Comparison of ENCODE assay signal across 11 cellular contexts in genomic region chr1:172145656-172146055, GRCh38.
DNase-seq lines count a peak whose midpoint lies in the region; ATAC-seq and TF ChIP-seq lines count a peak whose summit lies in the region.
"Had no signal": no experiment of that assay in that cellular context is flagged by ENCODE, and none has a peak within 500 bp of the region (broad histone marks: within the 10 kb centered on the region; RNA-seq: fewer than 3 reads in every experiment).

No MANE protein-coding gene starts in this region.

- no peak for ATAC-seq in lower lobe of right lung

- TF ChIP-seq CTCF in adrenal gland (IDR thresholded peaks at IDR 0.05) (no peak), lower lobe of right lung (IDR thresholded peaks at IDR 0.05) (no peak)

- peaks cover 35% of the 10 kb centered on the region for H3K4me1 ChIP-seq in HUES64 (ENCODE audit: insufficient read depth, low read length)
- H3K4me1 ChIP-seq in adrenal gland (replicated peaks in 1 of 2) = peaks cover 8 to 26% of the 10 kb centered on the region in 2 donors
- H3K4me1 ChIP-seq in lower lobe of right lung = no peaks in the 10 kb centered on the region

- H3K4me3 ChIP-seq in HUES64 (ENCODE audit: low read length) (no peak overlapping the region), adrenal gland (no peak overlapping the region), lower lobe of right lung (no peak overlapping the region), skin epidermis (no peak overlapping the region)

- H3K9ac ChIP-seq in HUES64 (ENCODE audit: low read depth, low read length) = peak overlapping the region; percentile 17; the same call in 1 of the 2 replicates

- H3K27me3 ChIP-seq in HUES64 (ENCODE audit: insufficient read depth, low read length) = no peaks in the 10 kb centered on the region
- no peaks in the 10 kb centered on the region for H3K27me3 ChIP-seq in adrenal gland
- no peaks in the 10 kb centered on the region for H3K27me3 ChIP-seq in lower lobe of right lung (ENCODE audit: low read depth)

- TF ChIP-seq POLR2A in adrenal gland (IDR thresholded peaks at IDR 0.05) = no peak

- no peaks in the 10 kb centered on the region for H3K9me3 ChIP-seq in HUES64 (ENCODE audit: insufficient read depth, low read depth, low read length)
- no peaks in the 10 kb centered on the region for H3K9me3 ChIP-seq in adrenal gland (replicated peaks in 1 of 3)
- no peaks in the 10 kb centered on the region for H3K9me3 ChIP-seq in lower lobe of right lung

- H3K27ac ChIP-seq in HUES64 (ENCODE audit: low read depth, low read length) (no peak overlapping the region), adrenal gland (peak overlapping the region in 4 of 5 donors; percentile 22 to 84 (median 66)), lower lobe of right lung (peak overlapping the region; percentile 78), skin epidermis (peak overlapping the region in 19 of 21 experiments; percentile 52 to 93 (median 77))

- no peak for DNase-seq in adrenal gland
- DNase-seq in lower lobe of right lung = no peak
- no peak for DNase-seq in AG20443 (ENCODE audit: low spot score)
- no peak for DNase-seq in cerebellar nuclear complex (lab: John Stamatoyannopoulos, UW)
- no peak for DNase-seq in NK-92 (lab: John Stamatoyannopoulos, UW; ENCODE audit: unreplicated experiment)
- no peak for DNase-seq in HK-2 (ENCODE audit: unreplicated experiment)
- DNase-seq: COR-L47; NCI-H446; stimulated activated CD8-positive, alpha-beta memory T cell treated with anti-CD3 and anti-CD28 coated beads, Interleukin-4, amount 100 ng/mL, for 48 hours had no signal

- intact Hi-C loops in adrenal gland (cut with DNase I) = no loop called here
- intact Hi-C loops in lower lobe of right lung (cut with DNase I) = no loop called here

- H3K36me3 ChIP-seq in HUES64 (ENCODE audit: insufficient read depth, low read length) = no peaks in the 10 kb centered on the region
- no peaks in the 10 kb centered on the region for H3K36me3 ChIP-seq in adrenal gland (replicated peaks in 1 of 2)
- no peaks in the 10 kb centered on the region for H3K36me3 ChIP-seq in lower lobe of right lung

- 88% methylated on average over 6 of the region's 6 CpGs for WGBS in HUES64
- 59 to 73% (median 64%) methylated on average over 6 of the region's 6 CpGs for WGBS in adrenal gland, 4 donors
